In the genomic region with DNA sequence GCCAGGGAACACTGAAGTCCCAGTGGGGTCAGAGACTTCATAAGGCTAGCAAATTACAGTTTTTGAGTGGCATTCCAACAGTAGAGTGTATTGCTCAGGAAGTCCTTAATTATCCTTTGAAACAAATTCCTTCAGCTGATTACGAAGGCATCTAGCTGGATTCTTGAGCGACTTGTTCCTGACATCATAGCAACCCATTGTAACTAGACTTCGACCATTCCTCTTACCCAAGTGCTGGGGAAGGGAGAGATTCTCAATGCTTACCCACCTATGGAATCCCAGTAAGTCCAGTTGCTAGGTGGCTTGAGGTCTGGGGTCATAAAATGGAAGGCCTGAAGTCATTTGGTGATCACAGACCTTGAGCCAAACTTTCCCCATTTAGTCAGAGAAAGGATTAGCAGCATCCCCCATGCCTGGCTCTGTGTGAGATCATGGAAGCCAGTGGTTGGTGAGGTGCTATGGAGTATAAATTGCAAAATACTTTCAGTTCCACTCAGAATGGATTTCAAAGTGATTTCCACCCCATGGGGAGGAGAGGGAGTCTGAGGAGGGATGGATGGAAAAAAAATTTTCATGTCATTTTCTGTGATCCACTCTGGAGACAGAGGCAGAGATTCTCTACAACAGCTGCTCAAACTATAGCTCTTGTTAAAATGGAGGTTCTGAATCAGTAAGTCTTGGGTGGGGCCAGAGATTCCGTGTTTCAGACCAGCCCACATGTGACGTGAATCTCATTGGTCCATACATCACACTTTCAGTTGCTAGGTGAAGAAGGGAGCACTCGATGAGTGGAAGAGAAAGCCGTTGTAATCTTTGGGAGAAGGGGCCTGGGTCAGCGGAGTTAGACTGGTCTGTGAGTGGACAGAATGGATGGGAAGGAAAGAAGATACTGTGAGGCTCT, we compare ENCODE assay signal across 8 cellular contexts. TPM values are rescaled to one million over a fixed set of nuclear protein-coding genes. Genes with fewer than 3 reads are reported as not detected.
DNase-seq lines count a peak whose midpoint lies in the region; ATAC-seq, FAIRE-seq and TF ChIP-seq lines count a peak whose summit lies in the region.
"Had no signal": no experiment of that assay in that cellular context is flagged by ENCODE, and none has a peak within 500 bp of the region (broad histone marks: within the 10 kb centered on the region; RNA-seq: fewer than 3 reads in every experiment).

No MANE protein-coding gene starts in this region.

- no peak for FAIRE-seq in keratinocyte (lab: Jason Lieb, UNC)

- dilution Hi-C loops in keratinocyte (cut with MboI; ENCODE audit: extremely low pct_ligation_motif_present, low sequenced_read_pairs) = no loop called here

- peak overlapping the region; percentile 37 for H2AFZ ChIP-seq in keratinocyte (ENCODE audit: control insufficient read depth, low read length)

- no peak overlapping the region for H3K4me3 ChIP-seq in keratinocyte (ENCODE audit: control insufficient read depth in 2 of 3, extremely low read depth in 1 of 3, insufficient read depth in 2 of 3, low read depth in 1 of 3, low read length in 3 of 3)

- no peaks in the 10 kb centered on the region for H3K9me3 ChIP-seq in keratinocyte (ENCODE audit: control insufficient read depth, low read depth, low read length)

- H3K36me3 ChIP-seq in keratinocyte (ENCODE audit: control insufficient read depth in 2 of 2, extremely low read depth in 1 of 2, insufficient read depth in 2 of 2, low read length in 2 of 2) = no peaks in the 10 kb centered on the region

- H3K4me1 ChIP-seq in keratinocyte (ENCODE audit: control insufficient read depth, extremely low read depth, insufficient read depth, low read length) = peaks cover 4% of the 10 kb centered on the region

- H3K9me1 ChIP-seq in keratinocyte (ENCODE audit: control insufficient read depth, extremely low read depth, insufficient read depth, low read length) = no peaks in the 10 kb centered on the region

- TF ChIP-seq CTCF in keratinocyte (optimal IDR thresholded peaks at IDR 0.05 in 1 of 3, IDR thresholded peaks at IDR 0.05 in 1 of 3, conservative IDR thresholded peaks at IDR 0.05 in 1 of 3; ENCODE audit: extremely low read depth in 1 of 3, insufficient read depth in 2 of 3, low read length in 3 of 3) = no peak
- TF ChIP-seq CTCF in omental fat pad (IDR thresholded peaks at IDR 0.05) = no peak

- H3K27ac ChIP-seq in keratinocyte (ENCODE audit: control insufficient read depth, insufficient read depth, low read length) = no peak overlapping the region

- no peak overlapping the region for H3K4me2 ChIP-seq in keratinocyte (ENCODE audit: control insufficient read depth, extremely low read depth, insufficient read depth, low read depth, low read length)

- DNase-seq in NCI-H2227 treated with DMSO at 0.1 percent for 48 hours (lab: John Stamatoyannopoulos, UW) (peak; percentile 1), keratinocyte (ENCODE audit: low read depth, low spot score) (no peak), omental fat pad (ENCODE audit: low spot score) (no peak), T-helper 9 cell (no peak)

- no peak overlapping the region for H3K9ac ChIP-seq in keratinocyte (ENCODE audit: control insufficient read depth, extremely low read depth, insufficient read depth, low read length)

- H3K27me3 ChIP-seq in keratinocyte (ENCODE audit: control insufficient read depth, extremely low read depth, insufficient read depth, low read length) = no peaks in the 10 kb centered on the region

- no peaks in the 10 kb centered on the region for H3K79me2 ChIP-seq in keratinocyte (ENCODE audit: control insufficient read depth, insufficient read depth, low read length)

- ATAC-seq in GM18498 (IDR thresholded peaks at IDR 0.05; ENCODE audit: unreplicated experiment) = peak; percentile 53
- ATAC-seq in GM21619 (IDR thresholded peaks at IDR 0.05; ENCODE audit: unreplicated experiment) = peak; percentile 27
- ATAC-seq in HG02970 (IDR thresholded peaks at IDR 0.05; ENCODE audit: low FRiP score, unreplicated experiment) = no peak
- no peak for ATAC-seq in omental fat pad (ENCODE audit: low FRiP score)

- H4K20me1 ChIP-seq in keratinocyte (ENCODE audit: control insufficient read depth, extremely low read depth, insufficient read depth, low read length) = no peaks in the 10 kb centered on the region

RNA-seq across cellular contexts. Expression of gene CD86, which starts 45.7 kb away (rescaled TPM):
- polyA plus RNA-seq in keratinocyte = 2.9 to 6.9 TPM (median 6.1 TPM) in 3 replicates
- polyA plus RNA-seq in keratinocyte (2011; ENCODE audit: low read depth) = 2.3 TPM
- polyA plus RNA-seq in keratinocyte (2011; cell fraction: cytosol; rRNA removed) = 4.6 and 9.2 TPM in 2 replicates
- 3.3 and 4.1 TPM in 2 replicates for polyA plus RNA-seq in keratinocyte (2011; cell fraction: nucleus; rRNA removed)
- polyA plus RNA-seq in keratinocyte (2012; ENCODE audit: low replicate concordance) = 3.3 and 4.1 TPM in 2 replicates
- 1.8 to 5.1 TPM (median 2.9 TPM) in 3 replicates for polyA minus RNA-seq in keratinocyte
- 4.2 TPM for polyA minus RNA-seq in keratinocyte (2011; cell fraction: cytosol; rRNA and poly(A)+ RNA removed)
- polyA minus RNA-seq in keratinocyte (2011; cell fraction: nucleus; rRNA and poly(A)+ RNA removed) = 1.5 and 5.3 TPM in 2 replicates
- total RNA-seq in omental fat pad = 10 to 100 TPM; 10.7 to 21.6 (median 15.2) TPM
- total RNA-seq: M059J had no signal

Comparison
In these comparisons a context has a peak if more than half of its experiments do, and no peak if none do; other contexts are left out.
1. ATAC-seq: peak in GM18498 (single experiment) and GM21619 (single experiment); none in HG02970 (single experiment) and omental fat pad (single experiment).